In the genomic region with DNA sequence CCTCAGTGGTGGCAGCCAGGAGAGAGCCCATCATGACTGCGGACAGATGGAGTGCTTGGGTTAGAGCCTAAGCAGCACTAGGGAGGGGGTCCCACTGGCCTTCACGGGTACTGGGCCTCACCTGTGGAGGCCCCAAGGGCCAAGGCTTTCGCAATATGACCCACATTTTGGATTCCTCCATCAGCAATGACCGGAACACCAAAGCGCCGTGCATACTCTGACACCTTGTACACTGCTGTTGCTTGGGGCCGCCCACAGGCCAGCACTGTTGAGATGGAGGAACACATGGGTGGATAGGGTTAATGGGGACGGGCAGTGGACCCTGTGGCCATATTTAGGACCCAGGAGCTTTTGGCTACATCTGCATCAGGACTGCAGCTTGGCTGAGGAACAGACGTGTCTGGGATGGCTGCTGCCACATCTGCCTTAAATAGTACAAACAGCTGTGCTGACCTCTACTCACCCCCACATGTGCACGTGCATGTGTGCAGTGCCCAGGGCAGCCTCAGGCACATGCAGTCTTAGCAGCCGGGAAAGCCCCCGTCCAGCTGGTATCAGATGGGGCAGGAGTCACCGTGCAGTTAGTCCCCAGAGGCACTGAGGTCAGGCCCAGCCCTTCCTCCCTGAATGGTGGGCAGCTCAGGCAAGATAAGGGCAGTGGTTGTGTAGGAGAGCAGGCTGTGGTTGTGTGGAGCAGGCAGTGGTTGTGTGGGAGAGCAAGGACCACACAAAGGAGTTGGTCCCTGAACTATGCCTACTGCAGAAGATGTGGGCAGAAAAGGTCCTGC, we compare ENCODE assay signal across 13 cellular contexts. TPM values are rescaled to one million over a fixed set of nuclear protein-coding genes. Genes with fewer than 3 reads are reported as not detected.
DNase-seq lines count a peak whose midpoint lies in the region; ATAC-seq and TF ChIP-seq lines count a peak whose summit lies in the region.
"Had no signal": no experiment of that assay in that cellular context is flagged by ENCODE, and none has a peak within 500 bp of the region (broad histone marks: within the 10 kb centered on the region; RNA-seq: fewer than 3 reads in every experiment).

No MANE protein-coding gene starts in this region.

- no peak for TF ChIP-seq CTCF in DOHH2 (IDR thresholded peaks at IDR 0.05; ENCODE audit: low read depth, low read length, poor library complexity, severe bottlenecking)
- TF ChIP-seq CTCF in HL-60 (IDR thresholded peaks at IDR 0.05; ENCODE audit: insufficient read depth, low read length): no peak
- no peak for TF ChIP-seq CTCF in WTC11 (IDR thresholded peaks at IDR 0.05)
- TF ChIP-seq CTCF in upper lobe of left lung (IDR thresholded peaks at IDR 0.05): no peak

- H3K36me3 Mint-ChIP-seq in WTC11: peaks cover 57% of the 10 kb centered on the region
- H3K36me3 Mint-ChIP-seq in naive thymus-derived CD8-positive, alpha-beta T cell: peaks cover 0 to 38% (median 1%) of the 10 kb centered on the region in 3 donors

- no peak for TF ChIP-seq EP300 in upper lobe of left lung (IDR thresholded peaks at IDR 0.05)

- CTCF ChIA-PET in WTC11 (lab: Charles Lee): interaction anchor here (6.3 kb wide), 1 partner anchor 15 kb away, joined by 124 read pairs; the partner anchor contains the start of gene WDR6

- H3K4me1 Mint-ChIP-seq in WTC11: peaks cover 28% of the 10 kb centered on the region
- peaks cover 25 to 73% (median 57%) of the 10 kb centered on the region in 4 donors for H3K4me1 Mint-ChIP-seq in naive thymus-derived CD8-positive, alpha-beta T cell

- H3K27ac ChIP-seq in DOHH2 (ENCODE audit: low read depth, low read length) (peak overlapping the region; percentile 15; the same call in 1 of the 2 replicates), HL-60 (replicated peaks) (no peak overlapping the region), upper lobe of left lung (no peak overlapping the region)
- H3K27ac ChIP-seq: heart right ventricle had no signal

- peak in 1 of 4 donors; percentile 13 for TF ChIP-seq POLR2A in upper lobe of left lung (IDR thresholded peaks at IDR 0.05)

- WGBS in upper lobe of left lung, 2 donors: 78 to 79% methylated on average over 7 to 12 of the region's 13 CpGs

- no peaks in the 10 kb centered on the region for H3K9me2 ChIP-seq in DOHH2 (replicated peaks; ENCODE audit: control insufficient read depth, low read length)

- peaks cover 32% of the 10 kb centered on the region for H3F3A ChIP-seq in DOHH2 (ENCODE audit: control insufficient read depth, insufficient read depth)

- no peak overlapping the region for H3K4me3 Mint-ChIP-seq in WTC11
- peak overlapping the region in 2 of 10 donors; percentile 28 to 51 for H3K4me3 Mint-ChIP-seq in naive thymus-derived CD8-positive, alpha-beta T cell
- H3K4me3 Mint-ChIP-seq: mesothelial cell of epicardium had no signal

- H3K36me3 ChIP-seq in DOHH2 (ENCODE audit: control insufficient read depth, low read length): peaks cover 91% of the 10 kb centered on the region
- H3K36me3 ChIP-seq in upper lobe of left lung: peaks cover 13 to 48% (median 38%) of the 10 kb centered on the region in 4 donors

- peaks cover 61% of the 10 kb centered on the region for H3K4me1 ChIP-seq in DOHH2 (ENCODE audit: control insufficient read depth, low read length)
- H3K4me1 ChIP-seq in upper lobe of left lung: peaks cover 26 to 44% (median 33%) of the 10 kb centered on the region in 4 donors

- POLR2A ChIA-PET in WTC11 (lab: Charles Lee): interaction anchor here (1.4 kb wide), 1 partner anchor 37 kb away, joined by 3 read pairs; no protein-coding TSS in a partner anchor
- POLR2A ChIA-PET in naive thymus-derived CD8-positive, alpha-beta T cell (lab: Charles Lee): interaction anchor here (0.6 to 10.8 kb wide), 6 partner anchors 10 to 253 kb away, joined by 4 to 278 read pairs (median 40); partner anchors contain the start of genes P4HTM and WDR6

- H3K27me3 ChIP-seq in DOHH2 (ENCODE audit: control insufficient read depth, low read length) (no peaks in the 10 kb centered on the region), HL-60 (ENCODE audit: insufficient read depth, poor library complexity, severe bottlenecking) (no peaks in the 10 kb centered on the region), upper lobe of left lung (no peaks in the 10 kb centered on the region)
- H3K27me3 ChIP-seq: heart right ventricle had no signal

- ATAC-seq in WTC11: no peak
- no peak for ATAC-seq in naive thymus-derived CD8-positive, alpha-beta T cell
- ATAC-seq in upper lobe of left lung (ENCODE audit: low FRiP score in 2 of 2): no peak
- ATAC-seq: heart right ventricle had no signal

- peak overlapping the region; percentile 94 for H3K4me2 ChIP-seq in DOHH2 (ENCODE audit: low read length)

- peaks cover 4% of the 10 kb centered on the region; the same call in 1 of the 2 replicates for H4K20me1 ChIP-seq in DOHH2 (ENCODE audit: control insufficient read depth, insufficient read depth, low read depth, low read length)

- H3K4me3 ChIP-seq in DOHH2 (ENCODE audit: low read length) (no peak overlapping the region; the same call in 1 of the 2 replicates), HL-60 (replicated peaks; ENCODE audit: insufficient read depth, low read length) (no peak overlapping the region), upper lobe of left lung (no peak overlapping the region)
- H3K4me3 ChIP-seq: heart right ventricle had no signal

- no peaks in the 10 kb centered on the region for H3K9me3 ChIP-seq in DOHH2 (ENCODE audit: control insufficient read depth, insufficient read depth, low read length)
- H3K9me3 ChIP-seq in upper lobe of left lung: no peaks in the 10 kb centered on the region
- H3K9me3 ChIP-seq: heart right ventricle had no signal

- DNase-seq in HL-60 (ENCODE audit: low read depth in 1 of 2, low spot score in 1 of 2) (peak; percentile 63 to 70), WTC11 (ENCODE audit: low spot score) (no peak), upper lobe of left lung (no peak), iPS-NIHi7 (ENCODE audit: extremely low spot score) (no peak), SK-N-DZ (ENCODE audit: low spot score) (no peak)
- peak in 1 of 10 donors; percentile 60 for DNase-seq in naive thymus-derived CD8-positive, alpha-beta T cell
- DNase-seq: DMS79 treated with DMSO at 0.1 percent for 48 hours; heart right ventricle; NCI-H1105; NK-92 treated with Interleukin-12 subunit alpha and Interleukin-12 subunit beta, amount 100 ng/mL, for 24 hours; small intestine had no signal

- H3K9me3 Mint-ChIP-seq in WTC11: no peaks in the 10 kb centered on the region
- no peaks in the 10 kb centered on the region for H3K9me3 Mint-ChIP-seq in naive thymus-derived CD8-positive, alpha-beta T cell
- H3K9me3 Mint-ChIP-seq: mesothelial cell of epicardium had no signal

- H3K27ac Mint-ChIP-seq in WTC11: peak overlapping the region; percentile 45; the same call in 1 of the 2 replicates
- H3K27ac Mint-ChIP-seq in naive thymus-derived CD8-positive, alpha-beta T cell: peak overlapping the region in 7 of 10 donors; percentile 29 to 75 (median 38)
- H3K27ac Mint-ChIP-seq: mesothelial cell of epicardium had no signal

- H3K79me2 ChIP-seq in DOHH2 (ENCODE audit: control insufficient read depth, low read length): peaks cover 84% of the 10 kb centered on the region

- H3K27me3 Mint-ChIP-seq in WTC11 (ENCODE audit: low read depth): no peaks in the 10 kb centered on the region
- H3K27me3 Mint-ChIP-seq in naive thymus-derived CD8-positive, alpha-beta T cell: peaks cover 0 to 1% (median 0%) of the 10 kb centered on the region in 5 donors

TF ChIP-seq in WTC11, 78 proteins besides CTCF, POLR2A, EP300 and RAD21:
- TF ChIP-seq FOXK1 (CRISPR knock-in tag; IDR thresholded peaks at IDR 0.05) (no peak), NFE2L1 (CRISPR knock-in tag; IDR thresholded peaks at IDR 0.05) (0 out of 2 replicates have a peak, but pooled peaks have one; percentile 43)
TF ChIP-seq in WTC11: peak in this region for 1.

RNA-seq across cellular contexts. Expression of gene NDUFAF3, which starts 3.3 kb away (rescaled TPM):
- total RNA-seq in WTC11 (2021) (36.8 to 50.3 TPM (median 49.6 TPM) in 3 replicates), upper lobe of left lung (100 to 1,000 TPM in 3 of 6 donors, 10 to 100 TPM in 3; 75.4 to 166 (median 101) TPM)
- 10 to 100 TPM; 87.1 to 89.2 TPM for total RNA-seq in naive thymus-derived CD8-positive, alpha-beta T cell
- 100 to 1,000 TPM; 140 to 226 (median 202) TPM for polyA plus RNA-seq in naive thymus-derived CD8-positive, alpha-beta T cell
- 70.8 and 72.9 TPM in 2 replicates for polyA plus RNA-seq in SK-N-DZ (2014; cell fraction: cytosol; rRNA removed)
- polyA plus RNA-seq in SK-N-DZ (2014; cell fraction: nucleus; rRNA removed): 45.8 and 58.3 TPM in 2 replicates

RNA-seq across cellular contexts. Expression of gene IMPDH2, which starts 4.0 kb away (rescaled TPM):
- total RNA-seq in WTC11 (2021) (449 to 472 TPM (median 452 TPM) in 3 replicates), upper lobe of left lung (100 to 1,000 TPM in 3 of 6 donors, 10 to 100 TPM in 3; 67.1 to 142 (median 97.3) TPM)
- 100 to 1,000 TPM; 121 to 129 TPM for total RNA-seq in naive thymus-derived CD8-positive, alpha-beta T cell
- polyA plus RNA-seq in naive thymus-derived CD8-positive, alpha-beta T cell: 100 to 1,000 TPM in 2 of 3 donors, 10 to 100 TPM in 1; 97.3 to 121 (median 118) TPM
- polyA plus RNA-seq in SK-N-DZ (2014; cell fraction: cytosol; rRNA removed): 235 and 250 TPM in 2 replicates
- polyA plus RNA-seq in SK-N-DZ (2014; cell fraction: nucleus; rRNA removed): 243 and 248 TPM in 2 replicates

RNA-seq across cellular contexts. Expression of gene DALRD3, which starts 6.8 kb away (rescaled TPM):
- total RNA-seq in WTC11 (2021) (38.8 to 41.4 TPM (median 39.6 TPM) in 3 replicates), upper lobe of left lung (10 to 100 TPM; 28.5 to 67.1 (median 35.7) TPM)
- total RNA-seq in naive thymus-derived CD8-positive, alpha-beta T cell: 10 to 100 TPM; 23.9 to 24.2 TPM
- 10 to 100 TPM; 20.8 to 21.9 (median 21.8) TPM for polyA plus RNA-seq in naive thymus-derived CD8-positive, alpha-beta T cell
- polyA plus RNA-seq in SK-N-DZ (2014; cell fraction: cytosol; rRNA removed): 19.7 and 30.9 TPM in 2 replicates
- polyA plus RNA-seq in SK-N-DZ (2014; cell fraction: nucleus; rRNA removed): 115 and 121 TPM in 2 replicates

RNA-seq across cellular contexts. Expression of gene WDR6, which starts 18.0 kb away (rescaled TPM):
- total RNA-seq in WTC11 (2021) (204 to 213 TPM (median 209 TPM) in 3 replicates), upper lobe of left lung (100 to 1,000 TPM; 100 to 279 (median 123) TPM)
- total RNA-seq in naive thymus-derived CD8-positive, alpha-beta T cell: 100 to 1,000 TPM; 332 to 351 TPM
- polyA plus RNA-seq in naive thymus-derived CD8-positive, alpha-beta T cell: 100 to 1,000 TPM in 2 of 3 donors, 10 to 100 TPM in 1; 96.3 to 126 (median 111) TPM
- 140 and 186 TPM in 2 replicates for polyA plus RNA-seq in SK-N-DZ (2014; cell fraction: cytosol; rRNA removed)
- 518 and 594 TPM in 2 replicates for polyA plus RNA-seq in SK-N-DZ (2014; cell fraction: nucleus; rRNA removed)

RNA-seq across cellular contexts. Expression of gene P4HTM, which starts 35.2 kb away (rescaled TPM):
- total RNA-seq in WTC11 (2021) (21.9 to 28.8 TPM (median 28.2 TPM) in 3 replicates), upper lobe of left lung (100 to 1,000 TPM in 1 of 6 donors, 10 to 100 TPM in 5; 44.2 to 184 (median 69.9) TPM)
- 10 to 100 TPM; 57.0 to 62.5 TPM for total RNA-seq in naive thymus-derived CD8-positive, alpha-beta T cell
- 10 to 100 TPM; 20.3 to 23.3 (median 22.9) TPM for polyA plus RNA-seq in naive thymus-derived CD8-positive, alpha-beta T cell
- polyA plus RNA-seq in SK-N-DZ (2014; cell fraction: cytosol; rRNA removed): 19.5 and 19.7 TPM in 2 replicates
- 71.1 and 84.6 TPM in 2 replicates for polyA plus RNA-seq in SK-N-DZ (2014; cell fraction: nucleus; rRNA removed)

Comparison
In these comparisons a context has a peak if more than half of its experiments do, and no peak if none do; other contexts are left out.
1. DNase-seq: peak in HL-60 (2 of 2); none in WTC11 (single experiment), upper lobe of left lung (0 of 2), iPS-NIHi7 (single experiment) and SK-N-DZ (single experiment).